ENCODE assay signal across 24 cellular contexts in genomic region chr3:107542665-107543064, GRCh38. TPM values are rescaled to one million over a fixed set of nuclear protein-coding genes. Genes with fewer than 3 reads are reported as not detected.
DNase-seq lines count a peak whose midpoint lies in the region; ATAC-seq and TF ChIP-seq lines count a peak whose summit lies in the region.
"Had no signal": no experiment of that assay in that cellular context is flagged by ENCODE, and none has a peak within 500 bp of the region (broad histone marks: within the 10 kb centered on the region; RNA-seq: fewer than 3 reads in every experiment).

No MANE protein-coding gene starts in this region.

- H3K4me3 Mint-ChIP-seq in activated naive CD8-positive, alpha-beta T cell treated with anti-CD3 and anti-CD28 coated beads for 36 hours: no peak overlapping the region
- H3K4me3 Mint-ChIP-seq: CD4-positive, alpha-beta memory T cell; H9; IgD-negative memory B cell had no signal

- DNase-seq in ELR (ENCODE audit: low read depth) (peak; percentile 13), SK-MEL-5 (ENCODE audit: low read depth, low spot score) (peak; percentile 56), fibroblast of mammary gland (ENCODE audit: low read depth) (peak; percentile 3), GM19238 (ENCODE audit: insufficient read length, low spot score) (no peak)
- DNase-seq in activated naive CD8-positive, alpha-beta T cell treated with anti-CD3 and anti-CD28 coated beads for 36 hours: no peak
- DNase-seq: C1 segment of cervical spinal cord; CD4-positive, alpha-beta memory T cell; COR-L47; H9; NCI-H1048; NCI-H1417; NCI-H1694 treated with DMSO at 0.1 percent for 48 hours; NCI-H2081 treated with DMSO at 0.1 percent for 48 hours; NCI-H2171; NCI-H226; NCI-H510A; NCI-H69; Right ventricle myocardium superior; RPMI8226 had no signal

- no peaks in the 10 kb centered on the region for H3K27me3 Mint-ChIP-seq in activated naive CD8-positive, alpha-beta T cell treated with anti-CD3 and anti-CD28 coated beads for 36 hours
- H3K27me3 Mint-ChIP-seq: CD4-positive, alpha-beta memory T cell; IgD-negative memory B cell had no signal

- no peak for TF ChIP-seq CTCF in fibroblast of mammary gland (conservative IDR thresholded peaks at IDR 0.05; ENCODE audit: control insufficient read depth, insufficient read depth, low read depth, low read length)

- H3K4me3 ChIP-seq in fibroblast of mammary gland (ENCODE audit: control insufficient read depth, low read depth, low read length): no peak overlapping the region
- H3K4me3 ChIP-seq: A549, SJSA1 had no signal

- no peak overlapping the region for H3K27ac Mint-ChIP-seq in activated naive CD8-positive, alpha-beta T cell treated with anti-CD3 and anti-CD28 coated beads for 36 hours
- H3K27ac Mint-ChIP-seq: CD4-positive, alpha-beta memory T cell; H9 had no signal

- peaks cover 2% of the 10 kb centered on the region for H3K36me3 Mint-ChIP-seq in activated naive CD8-positive, alpha-beta T cell treated with anti-CD3 and anti-CD28 coated beads for 36 hours

- peaks cover 24% of the 10 kb centered on the region for H3K4me1 Mint-ChIP-seq in activated naive CD8-positive, alpha-beta T cell treated with anti-CD3 and anti-CD28 coated beads for 36 hours

- in situ Hi-C loops in SK-MEL-5 (cut with HindIII; ENCODE audit: low pct_unique_long_range_greater_than_20kb, low sequenced_read_pairs): no loop called here

- H3K9me3 Mint-ChIP-seq in activated naive CD8-positive, alpha-beta T cell treated with anti-CD3 and anti-CD28 coated beads for 36 hours: no peaks in the 10 kb centered on the region
- H3K9me3 Mint-ChIP-seq: H9, IgD-negative memory B cell had no signal

- ATAC-seq in HG03135 (IDR thresholded peaks at IDR 0.05; ENCODE audit: unreplicated experiment) (no peak), GM18858 (IDR thresholded peaks at IDR 0.05; ENCODE audit: unreplicated experiment) (no peak)
- ATAC-seq: A549 had no signal

RNA-seq across cellular contexts. Expression of gene BBX, which starts 19.9 kb away (rescaled TPM):
- total RNA-seq in SK-MEL-5 (2014; rRNA removed; shearing (Covaris generic)): 81.9 and 110 TPM in 2 replicates
- polyA plus RNA-seq in SK-MEL-5 (2015; cell fraction: cytosol; rRNA removed): 51.5 and 64.7 TPM in 2 replicates
- polyA plus RNA-seq in SK-MEL-5 (2015; cell fraction: nucleus; rRNA removed): 69.2 and 70.1 TPM in 2 replicates
- total RNA-seq in activated naive CD8-positive, alpha-beta T cell treated with anti-CD3 and anti-CD28 coated beads for 36 hours: 10 to 100 TPM; 41.8 to 42.4 TPM

Comparison
In these comparisons a context has a peak if more than half of its experiments do, and no peak if none do; other contexts are left out.
1. DNase-seq: peak in ELR (single experiment), SK-MEL-5 (single experiment) and fibroblast of mammary gland (single experiment); none in activated naive CD8-positive, alpha-beta T cell treated with anti-CD3 and anti-CD28 coated beads for 36 hours (single experiment) and GM19238 (single experiment).